ENCODE assay signal across 1 cellular context in genomic region chr12:88388566-88389269, GRCh38.
TF ChIP-seq lines count a peak whose summit lies in the region.

No MANE protein-coding gene starts in this region.

TF ChIP-seq in GM12878, 131 proteins besides CTCF, POLR2A, EP300 and RAD21 (continued from another document):
- TF ChIP-seq SPI1 (IDR thresholded peaks at IDR 0.05; ENCODE audit: borderline replicate concordance, insufficient read depth, low read depth, low read length) (no peak), IRF4 (IDR thresholded peaks at IDR 0.05; ENCODE audit: low read depth, low read length) (peak; percentile 18; the same call in 1 of the 2 replicates), IKZF1 (conservative IDR thresholded peaks at IDR 0.05) (peak; percentile 90), CREM (IDR thresholded peaks at IDR 0.05; ENCODE audit: low read depth) (peak; percentile 52; the same call in 1 of the 2 replicates), MEF2A (IDR thresholded peaks at IDR 0.05; ENCODE audit: insufficient read depth, low read depth, low read length) (peak; percentile 41; the same call in 1 of the 2 replicates), SIN3A (IDR thresholded peaks at IDR 0.05; ENCODE audit: low read depth, low read length) (no peak), YY1 (IDR thresholded peaks at IDR 0.05; ENCODE audit: low read depth, low read length) (no peak)
